In genomic region chr2:10339647-10340592, GRCh38 we compare ENCODE assay signal across 1 cellular context.
TF ChIP-seq lines count a peak whose summit lies in the region.

No MANE protein-coding gene starts in this region.

TF ChIP-seq in K562, 482 proteins besides CTCF, POLR2A, EP300 and RAD21:
- peak; percentile 40; the same call in 1 of the 2 replicates for TF ChIP-seq ADNP (tag; IDR thresholded peaks at IDR 0.05)
- peak; percentile 88 for TF ChIP-seq ZFP36 (IDR thresholded peaks at IDR 0.05; ENCODE audit: low read depth, low read length, partially characterized antibody)
- peak; percentile 89 for TF ChIP-seq BCOR (IDR thresholded peaks at IDR 0.05)
- TF ChIP-seq GATAD2B (IDR thresholded peaks at IDR 0.05; ENCODE audit: borderline replicate concordance), result no peak
- peak; percentile 90 for TF ChIP-seq RBM25 (IDR thresholded peaks at IDR 0.05; ENCODE audit: low read depth, low read length, severe bottlenecking)
- no peak for TF ChIP-seq TAL1 (IDR thresholded peaks at IDR 0.05)
- no peak for TF ChIP-seq TFAP4 (CRISPR knock-in tag; IDR thresholded peaks at IDR 0.05; ENCODE audit: borderline replicate concordance)
- TF ChIP-seq FOXP1 (CRISPR knock-in tag; IDR thresholded peaks at IDR 0.05), result no peak
- TF ChIP-seq SMARCA5 (IDR thresholded peaks at IDR 0.05), result peak; percentile 62; the same call in 1 of the 2 replicates
- 0 out of 2 replicates have a peak, but pooled peaks have one; percentile 49 for TF ChIP-seq PTBP1 (IDR thresholded peaks at IDR 0.05; ENCODE audit: low read depth, low read length)
- TF ChIP-seq MEIS2 (IDR thresholded peaks at IDR 0.05; ENCODE audit: partially characterized antibody), result no peak
- TF ChIP-seq GABPB1 (CRISPR knock-in tag; IDR thresholded peaks at IDR 0.05), result no peak
- peak; percentile 26 to 64; a peak in 3 of 4 replicates for TF ChIP-seq KDM1A (IDR thresholded peaks at IDR 0.05)
- no peak for TF ChIP-seq NFIX (CRISPR knock-in tag; IDR thresholded peaks at IDR 0.05; ENCODE audit: low read depth)
- TF ChIP-seq, protein P1, sequence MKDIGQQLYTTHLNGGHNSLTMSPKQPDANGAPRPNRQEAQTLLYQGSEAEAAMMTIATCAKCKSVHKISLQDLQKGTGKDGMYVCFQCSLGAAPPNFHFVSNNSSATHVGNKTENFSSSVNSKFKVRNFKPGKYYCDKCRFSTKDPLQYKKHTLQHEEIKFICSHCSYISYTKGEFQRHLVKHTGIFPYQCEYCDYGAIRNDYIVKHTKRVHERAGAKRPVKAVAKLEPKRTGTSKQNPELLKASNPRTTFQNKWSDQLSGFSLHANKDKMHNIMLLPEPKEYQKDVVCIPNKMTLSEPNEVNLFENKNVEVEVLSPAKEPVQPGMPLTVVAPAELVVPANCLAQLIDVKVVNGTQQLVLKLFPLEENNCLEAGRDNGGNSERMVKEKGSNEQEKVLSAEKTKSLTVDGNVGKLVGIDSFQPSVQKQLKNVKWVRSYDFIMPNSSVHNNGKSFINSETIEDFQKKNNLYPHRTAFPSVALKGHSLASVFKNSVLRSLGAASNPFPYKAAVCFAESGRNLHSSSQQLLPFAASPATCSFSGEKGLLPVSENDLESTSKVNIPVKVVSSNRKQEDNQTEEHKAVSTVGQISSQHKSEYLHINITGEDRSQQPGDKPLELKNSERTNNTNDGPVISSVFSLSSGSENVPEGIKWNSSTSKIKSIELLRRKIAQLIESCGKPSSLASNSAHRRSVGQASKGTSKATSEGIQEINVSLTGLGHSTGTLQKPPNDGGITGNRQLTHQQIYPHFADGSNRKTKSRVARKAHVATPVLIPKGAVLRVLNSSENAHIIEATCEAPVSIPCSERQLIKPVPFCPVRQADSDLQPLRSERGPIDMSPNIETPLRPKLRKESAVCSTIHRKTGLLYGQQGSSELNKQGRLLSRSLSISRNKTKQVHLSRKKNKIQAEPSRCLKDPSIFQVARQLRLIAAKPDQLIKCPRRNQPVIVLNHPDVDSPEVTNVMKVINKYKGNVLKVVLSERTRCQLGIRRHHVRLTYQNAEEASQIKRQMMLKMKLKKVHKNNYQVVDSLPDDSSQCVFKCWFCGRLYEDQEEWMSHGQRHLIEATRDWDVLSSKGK (CRISPR knock-in tag; IDR thresholded peaks at IDR 0.05), result no peak
- TF ChIP-seq IRF9 (tag; IDR thresholded peaks at IDR 0.05), result no peak
- TF ChIP-seq JUND (IDR thresholded peaks at IDR 0.05; ENCODE audit: borderline replicate concordance, low read depth, low read length), result no peak
- TF ChIP-seq JUND (tag; IDR thresholded peaks at IDR 0.05; ENCODE audit: borderline replicate concordance, low read depth, low read length), result peak; percentile 14; the same call in 1 of the 3 replicates
